13 cellular contexts compared by ENCODE assay signal in the genomic region with DNA sequence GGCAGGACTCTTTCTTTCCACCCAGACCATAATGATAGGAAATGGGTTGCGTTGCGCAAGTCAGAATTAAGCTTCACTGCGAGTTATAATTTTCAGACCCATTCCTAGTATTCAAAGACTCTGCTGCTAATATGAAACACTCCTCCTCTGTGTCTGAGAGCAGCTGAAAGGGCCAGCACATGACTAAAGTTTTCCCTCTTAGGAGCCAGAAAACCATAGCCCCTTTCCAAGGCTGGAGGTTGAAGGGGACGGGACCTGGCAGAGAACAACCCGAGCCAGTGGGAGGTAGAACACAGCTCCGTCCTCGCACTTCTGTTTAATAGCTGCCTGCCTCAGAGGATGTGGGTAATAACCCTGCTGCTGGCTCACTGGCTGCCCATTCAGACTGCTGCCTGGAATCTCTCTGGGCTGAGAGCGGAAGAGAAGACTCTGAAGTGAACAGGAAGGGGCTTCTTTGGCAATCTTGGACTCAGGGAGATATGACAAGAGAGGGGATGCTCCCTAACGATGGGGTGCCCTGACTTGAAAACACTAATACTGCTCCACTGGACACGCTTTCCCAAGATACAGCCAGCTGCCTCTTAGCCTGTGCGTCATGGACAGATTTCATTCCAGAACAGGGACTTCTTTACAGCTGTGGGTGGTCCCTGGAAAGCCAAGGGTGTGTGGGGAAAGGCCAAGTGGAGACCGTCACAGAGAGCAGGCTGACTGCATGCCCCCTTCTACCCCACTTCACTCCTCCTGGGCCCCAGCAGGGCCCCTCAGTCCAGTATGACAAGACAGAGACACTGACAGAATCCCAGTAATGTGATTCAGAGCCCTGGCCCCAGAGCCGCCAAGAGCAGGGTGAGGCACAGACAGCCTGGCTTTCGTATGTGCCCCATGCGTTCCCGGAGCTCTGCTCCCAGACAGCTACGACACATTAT.
DNase-seq lines count a peak whose midpoint lies in the region; ATAC-seq and TF ChIP-seq lines count a peak whose summit lies in the region.
"Had no signal": no experiment of that assay in that cellular context is flagged by ENCODE, and none has a peak within 500 bp of the region (broad histone marks: within the 10 kb centered on the region; RNA-seq: fewer than 3 reads in every experiment).

No MANE protein-coding gene starts in this region.

- ATAC-seq in HG02981 (IDR thresholded peaks at IDR 0.05; ENCODE audit: unreplicated experiment) = no peak
- no peak for ATAC-seq in HG02588 (IDR thresholded peaks at IDR 0.05; ENCODE audit: unreplicated experiment)
- ATAC-seq: foreskin keratinocyte, left colon had no signal

- no peak overlapping the region for H3K4me2 ChIP-seq in SK-N-SH
- no peak overlapping the region for H3K4me2 ChIP-seq in fibroblast of lung (ENCODE audit: extremely low read depth, insufficient read depth, low read length)

- H3K27ac ChIP-seq in SK-N-SH (ENCODE audit: low read depth in 2 of 2, low read length in 1 of 2) (no peak overlapping the region), fibroblast of lung (ENCODE audit: insufficient read depth, low read length) (no peak overlapping the region), testis (peak overlapping the region; percentile 63 to 81)
- H3K27ac ChIP-seq: foreskin keratinocyte had no signal

- no peak for TF ChIP-seq EP300 in SK-N-SH (IDR thresholded peaks at IDR 0.05; ENCODE audit: borderline replicate concordance in 1 of 2, low read depth in 1 of 2, low read length in 1 of 2)

- no peaks in the 10 kb centered on the region for H3F3A ChIP-seq in SK-N-SH (replicated peaks; ENCODE audit: insufficient read depth)

- H3K9me2 ChIP-seq in SK-N-SH = no peaks in the 10 kb centered on the region

- DNase-seq in SK-N-SH (peak; percentile 61), fibroblast of lung (ENCODE audit: low read depth in 2 of 2) (peak; percentile 20 to 21), mucosa of gallbladder (ENCODE audit: low spot score) (peak; percentile 25), testis (peak; percentile 63), GM13976 (ENCODE audit: low spot score) (no peak)
- no peak for DNase-seq in activated CD4-positive, alpha-beta T cell treated with anti-CD3 and anti-CD28 coated beads, Interleukin-2, amount 50 U/mL, for 4 hours
- DNase-seq: CD8-positive, alpha-beta memory T cell; foreskin keratinocyte; HCEC 1CT; left colon had no signal

- POLR2A ChIA-PET in SK-N-SH (lab: Yijun Ruan, JAX) = interaction anchor here (1.2 kb wide), 1 partner anchor 15 kb away, joined by 4 read pairs; no protein-coding TSS in a partner anchor

- TF ChIP-seq CTCF in SK-N-SH (IDR thresholded peaks at IDR 0.05) (no peak), fibroblast of lung (conservative IDR thresholded peaks at IDR 0.05 in 1 of 2, IDR thresholded peaks at IDR 0.05 in 1 of 2; ENCODE audit: low read depth in 1 of 2, low read length in 2 of 2) (no peak), testis (IDR thresholded peaks at IDR 0.05) (no peak), GM13976 (IDR thresholded peaks at IDR 0.05; ENCODE audit: borderline replicate concordance, control extremely low read depth, extremely low read depth, insufficient read depth, missing control alignments) (no peak)

- H3K36me3 ChIP-seq in SK-N-SH (replicated peaks in 1 of 2; ENCODE audit: control insufficient read depth in 1 of 2, insufficient read depth in 2 of 2, low read length in 1 of 2) (no peaks in the 10 kb centered on the region), fibroblast of lung (ENCODE audit: control insufficient read depth, insufficient read depth, low read length) (no peaks in the 10 kb centered on the region), testis (ENCODE audit: low read depth, missing control alignments) (no peaks in the 10 kb centered on the region)
- H3K36me3 ChIP-seq: prostate gland had no signal

- intact Hi-C loops in testis (cut with DNase I; ENCODE audit: low total_unique reads) = no loop called here

- H2AFZ ChIP-seq in SK-N-SH (ENCODE audit: low read depth) (no peak overlapping the region), fibroblast of lung (ENCODE audit: low read length) (no peak overlapping the region)

- peaks cover 0 to 16% of the 10 kb centered on the region in 2 experiments; a peak in 2 of 4 replicates for H3K4me1 ChIP-seq in SK-N-SH (ENCODE audit: control insufficient read depth in 1 of 2, insufficient read depth in 2 of 2, low read depth in 1 of 2, low read length in 1 of 2)
- no peaks in the 10 kb centered on the region for H3K4me1 ChIP-seq in fibroblast of lung (ENCODE audit: control insufficient read depth, extremely low read depth, insufficient read depth, low read length)
- peaks cover 56% of the 10 kb centered on the region for H3K4me1 ChIP-seq in testis
- H3K4me1 ChIP-seq: foreskin keratinocyte had no signal

- CTCF ChIA-PET in SK-N-SH (lab: Yijun Ruan, JAX) = interaction anchor here (0.8 to 2.9 kb wide), 10 partner anchors 8 to 248 kb away, joined by 3 to 12 read pairs (median 6); a partner anchor contains a TSS

- in situ Hi-C loops in GM13976 (cut with MboI; ENCODE audit: low sequenced_read_pairs, unreplicated experiment) = no loop called here

- TF ChIP-seq POLR2A in testis (IDR thresholded peaks at IDR 0.05) = no peak

- 63% methylated on average over 14 of the region's 17 CpGs for WGBS in SK-N-SH (ENCODE audit: low lambda C conversion rate)
- WGBS in testis, 2 donors = 56 to 59% methylated on average over 17 of the region's 17 CpGs

- H4K20me1 ChIP-seq in SK-N-SH (ENCODE audit: insufficient read depth) (no peaks in the 10 kb centered on the region), fibroblast of lung (ENCODE audit: control insufficient read depth, extremely low read depth, insufficient read depth, low read length) (no peaks in the 10 kb centered on the region)

- TF ChIP-seq RAD21 in SK-N-SH (IDR thresholded peaks at IDR 0.05; ENCODE audit: low read length) = no peak

- no peaks in the 10 kb centered on the region for H3K9me3 ChIP-seq in SK-N-SH
- no peaks in the 10 kb centered on the region for H3K9me3 ChIP-seq in fibroblast of lung (ENCODE audit: control insufficient read depth, insufficient read depth, low read depth, low read length)
- H3K9me3 ChIP-seq in testis = no peaks in the 10 kb centered on the region
- H3K9me3 ChIP-seq: prostate gland had no signal

- H3K4me3 ChIP-seq in SK-N-SH (ENCODE audit: low read depth in 2 of 2, low read length in 1 of 2) = no peak overlapping the region
- no peak overlapping the region for H3K4me3 ChIP-seq in fibroblast of lung (replicated peaks in 1 of 4; ENCODE audit: control extremely low read depth in 1 of 4, insufficient read depth in 1 of 4, low read depth in 3 of 4, low read length in 4 of 4)
- H3K4me3 ChIP-seq in testis = no peak overlapping the region
- H3K4me3 ChIP-seq: prostate gland had no signal

- H3K9ac ChIP-seq in SK-N-SH (no peak overlapping the region), fibroblast of lung (ENCODE audit: insufficient read depth, low read length) (no peak overlapping the region)

- H3K27me3 ChIP-seq in SK-N-SH (ENCODE audit: insufficient read depth) (no peaks in the 10 kb centered on the region; the same call in 1 of the 2 replicates), fibroblast of lung (ENCODE audit: control insufficient read depth, insufficient read depth, low read length) (peaks cover 9% of the 10 kb centered on the region), testis (no peaks in the 10 kb centered on the region)

- no peaks in the 10 kb centered on the region for H3K79me2 ChIP-seq in SK-N-SH (ENCODE audit: insufficient read depth)
- no peaks in the 10 kb centered on the region for H3K79me2 ChIP-seq in fibroblast of lung (ENCODE audit: control insufficient read depth, insufficient read depth, low read length)

TF ChIP-seq in SK-N-SH, 30 proteins besides CTCF, POLR2A, EP300 and RAD21:
- TF ChIP-seq GATA2 (CRISPR knock-in tag; IDR thresholded peaks at IDR 0.05) (0 out of 2 replicates have a peak, but pooled peaks have one; percentile 17), TAF1 (IDR thresholded peaks at IDR 0.05; ENCODE audit: borderline replicate concordance, low read depth, low read length) (no peak)

Comparison
In these comparisons a context has a peak if more than half of its experiments do, and no peak if none do; other contexts are left out.
1. DNase-seq: peak in SK-N-SH (single experiment), fibroblast of lung (2 of 2), mucosa of gallbladder (single experiment) and testis (single experiment); none in GM13976 (single experiment) and activated CD4-positive, alpha-beta T cell treated with anti-CD3 and anti-CD28 coated beads, Interleukin-2, amount 50 U/mL, for 4 hours (0 of 2).
2. H3K27ac ChIP-seq: peak in testis (2 of 2); none in SK-N-SH (0 of 2) and fibroblast of lung (single experiment).